30 cellular contexts compared by ENCODE assay signal in the genomic region with DNA sequence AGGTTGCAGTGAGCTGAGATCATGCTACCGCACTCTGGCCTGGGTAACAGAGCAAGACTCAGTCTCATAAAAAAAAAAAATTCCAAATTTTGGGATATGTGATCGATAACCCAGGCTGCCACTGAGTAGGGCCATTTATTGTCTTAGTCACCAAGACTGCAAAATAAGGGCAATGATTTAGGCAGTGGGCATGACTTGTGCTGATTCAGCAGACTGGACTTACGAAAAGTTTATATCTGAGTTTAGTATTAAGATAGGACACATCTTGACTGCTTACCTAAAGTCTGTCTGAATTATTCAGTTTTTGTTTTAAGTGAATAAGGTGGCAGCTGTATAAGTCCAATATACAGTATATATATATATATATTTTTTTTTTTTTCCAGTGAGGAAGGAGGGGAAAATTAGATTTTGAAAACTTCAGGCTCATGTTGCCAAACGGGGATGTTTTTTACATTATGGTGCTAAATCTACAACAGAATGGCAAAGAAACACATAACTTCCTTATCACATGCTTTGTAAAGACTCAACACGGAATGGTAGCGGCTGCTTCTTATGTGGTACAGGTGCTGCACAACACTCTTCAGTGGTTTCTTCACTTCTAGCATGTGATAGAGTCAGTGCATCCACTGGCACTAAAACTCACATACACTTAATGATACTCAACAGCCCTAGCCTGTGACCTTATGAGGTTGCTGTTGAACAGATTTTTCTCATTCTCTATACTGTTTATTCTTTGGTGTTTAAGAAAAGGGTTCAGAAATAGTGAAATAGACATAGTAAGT. TPM values are rescaled to one million over a fixed set of nuclear protein-coding genes. Genes with fewer than 3 reads are reported as not detected.
A peak's percentile ranks its signal among the peaks of the same experiment; 100 is the strongest.
DNase-seq lines count a peak whose midpoint lies in the region; ATAC-seq, FAIRE-seq and TF ChIP-seq lines count a peak whose summit lies in the region.
"Had no signal": no experiment of that assay in that cellular context is flagged by ENCODE, and none has a peak within 500 bp of the region (broad histone marks: within the 10 kb centered on the region; RNA-seq: fewer than 3 reads in every experiment).

No MANE protein-coding gene starts in this region.

- H3K9me3 ChIP-seq in A549 (no peaks in the 10 kb centered on the region), KOPT-K1 (ENCODE audit: insufficient read depth, low read length, poor library complexity, severe bottlenecking) (no peaks in the 10 kb centered on the region)
- H3K9me3 ChIP-seq: ascending aorta, lower lobe of right lung, sigmoid colon, upper lobe of right lung had no signal

- POLR2A ChIA-PET in activated CD4-positive, alpha-beta T cell treated with anti-CD3 and anti-CD28 coated beads for 36 hours (lab: Charles Lee): no interaction called here
- POLR2A ChIA-PET in A549 (lab: Yijun Ruan, JAX): no interaction called here

- no peak for TF ChIP-seq EP300 in A549 (IDR thresholded peaks at IDR 0.05)

- no peak for TF ChIP-seq CTCF in A549 (IDR thresholded peaks at IDR 0.05)

- CTCF ChIA-PET in activated CD4-positive, alpha-beta T cell treated with anti-CD3 and anti-CD28 coated beads for 36 hours (lab: Charles Lee): no interaction called here
- CTCF ChIA-PET in A549 (lab: Yijun Ruan, JAX): no interaction called here

- no peaks in the 10 kb centered on the region for H3K27me3 Mint-ChIP-seq in activated CD4-positive, alpha-beta T cell treated with anti-CD3 and anti-CD28 coated beads for 36 hours

- H3K4me3 ChIP-seq in A549: no peak overlapping the region
- H3K4me3 ChIP-seq: ascending aorta, GM23338, lower lobe of right lung, sigmoid colon, upper lobe of right lung had no signal

- no peak for DNase-seq in activated CD4-positive, alpha-beta T cell treated with anti-CD3 and anti-CD28 coated beads for 36 hours
- DNase-seq in activated CD4-positive, alpha-beta T cell treated with anti-CD3 and anti-CD28 coated beads, Interleukin-2, amount 50 U/mL, for 4 hours: no peak
- DNase-seq in A549 (ENCODE audit: low read depth in 1 of 2, low spot score in 1 of 2): no peak
- peak; percentile 41 for DNase-seq in central memory CD4-positive, alpha-beta T cell
- DNase-seq in stimulated activated CD8-positive, alpha-beta memory T cell treated with anti-CD3 and anti-CD28 coated beads, Interleukin-4, amount 100 ng/mL, for 48 hours: no peak
- DNase-seq: 8988T; activated CD4-positive, CD25-positive, alpha-beta regulatory T cell treated with anti-CD3 and anti-CD28 coated beads, Interleukin-2, amount 50 U/mL, for 72 hours; activated CD8-positive, alpha-beta memory T cell treated with anti-CD3 and anti-CD28 coated beads, Interleukin-2, amount 50 U/mL, for 48 hours; activated effector memory CD4-positive, alpha-beta T cell treated with Interleukin-2 at 50 U/mL for 16 hours; caudate nucleus; dermis blood vessel endothelial cell; GF-D8; Kasumi-1; kidney; lower lobe of right lung; MV-4-11; NCI-H510A; sigmoid colon; upper lobe of right lung had no signal

- no peak for TF ChIP-seq RAD21 in A549 (conservative IDR thresholded peaks at IDR 0.05 in 1 of 2, IDR thresholded peaks at IDR 0.05 in 1 of 2)

- H3K27ac ChIP-seq in A549: no peak overlapping the region
- peak overlapping the region; percentile 93 for H3K27ac ChIP-seq in KOPT-K1 (ENCODE audit: low read depth, low read length, poor library complexity, severe bottlenecking)
- H3K27ac ChIP-seq: ascending aorta, lower lobe of right lung, sigmoid colon, upper lobe of right lung had no signal

- no peaks in the 10 kb centered on the region for H3K4me1 ChIP-seq in A549
- H3K4me1 ChIP-seq: ascending aorta, lower lobe of right lung, sigmoid colon, upper lobe of right lung had no signal

- peak overlapping the region; percentile 42 for H3K27ac Mint-ChIP-seq in activated CD4-positive, alpha-beta T cell treated with anti-CD3 and anti-CD28 coated beads for 36 hours
- H3K27ac Mint-ChIP-seq: GM23338 had no signal

- peaks cover 61% of the 10 kb centered on the region for H3K4me1 Mint-ChIP-seq in activated CD4-positive, alpha-beta T cell treated with anti-CD3 and anti-CD28 coated beads for 36 hours
- H3K4me1 Mint-ChIP-seq: GM23338 had no signal

- intact Hi-C loops in activated CD4-positive, alpha-beta T cell treated with anti-CD3 and anti-CD28 coated beads for 36 hours (cut with DNase I, micrococcal nuclease): no loop called here

- FAIRE-seq in A549 (lab: Jason Lieb, UNC): peak; percentile 76
- FAIRE-seq: HTR-8/SVneo, kidney had no signal

- H3K9me3 Mint-ChIP-seq in activated CD4-positive, alpha-beta T cell treated with anti-CD3 and anti-CD28 coated beads for 36 hours (ENCODE audit: low read depth): no peaks in the 10 kb centered on the region
- H3K9me3 Mint-ChIP-seq: GM23338 had no signal

- no peak overlapping the region for H3K4me3 Mint-ChIP-seq in activated CD4-positive, alpha-beta T cell treated with anti-CD3 and anti-CD28 coated beads for 36 hours
- H3K4me3 Mint-ChIP-seq: GM23338 had no signal

- no peak overlapping the region for H3K4me2 ChIP-seq in A549
- H3K4me2 ChIP-seq: GM23338 had no signal

- no peak for TF ChIP-seq POLR2A in A549 (IDR thresholded peaks at IDR 0.05; ENCODE audit: low read length)

- 53% methylated on average over 6 of the region's 6 CpGs for WGBS in A549 (ENCODE audit: missing lambda C conversion rate)

- no peaks in the 10 kb centered on the region for H3K36me3 Mint-ChIP-seq in activated CD4-positive, alpha-beta T cell treated with anti-CD3 and anti-CD28 coated beads for 36 hours (ENCODE audit: low read depth)

- no peaks in the 10 kb centered on the region for H3K36me3 ChIP-seq in KOPT-K1 (ENCODE audit: insufficient read depth, low read length)
- H3K36me3 ChIP-seq: ascending aorta, lower lobe of right lung, sigmoid colon, upper lobe of right lung had no signal

- peak; percentile 20 for ATAC-seq in activated CD4-positive, alpha-beta T cell treated with anti-CD3 and anti-CD28 coated beads for 36 hours
- no peak for ATAC-seq in A549
- ATAC-seq in activated CD4-positive, CD25-positive, alpha-beta regulatory T cell treated with anti-CD3 and anti-CD28 coated beads, Interleukin-2, amount 50 U/mL, for 24 hours: no peak
- ATAC-seq in HG03439 (IDR thresholded peaks at IDR 0.05; ENCODE audit: unreplicated experiment): no peak
- ATAC-seq: GM23338, lower lobe of right lung, Panc1, upper lobe of right lung had no signal

TF ChIP-seq in A549, 52 proteins besides CTCF, POLR2A, EP300 and RAD21:
- TF ChIP-seq MAFK (IDR thresholded peaks at IDR 0.05; ENCODE audit: partially characterized antibody): peak; percentile 40
- no peak for TF ChIP-seq HOXB5 (CRISPR knock-in tag; IDR thresholded peaks at IDR 0.05)
TF ChIP-seq in A549: peak in this region for 1.

RNA-seq across cellular contexts. Expression of a gene that starts 6.5 kb away (rescaled TPM):
- not detected for total RNA-seq in activated CD4-positive, alpha-beta T cell treated with anti-CD3 and anti-CD28 coated beads for 36 hours
- polyA plus RNA-seq in A549 (2011; rRNA removed) (not detected in 2 replicates), A549 (2017; fragmentation: RNase III; extraction: RNeasy Plus Mini Kit Qiagen cat#74134 plus additional on column Dnase treatment) (not detected in 3 replicates)
- not detected in 2 replicates for polyA plus RNA-seq in A549 (2012; cell fraction: cytosol; rRNA removed)
- polyA plus RNA-seq in A549 (2012; cell fraction: nucleus; rRNA removed): not detected in 2 replicates
- not detected in 2 replicates for polyA minus RNA-seq in A549 (2011; rRNA and poly(A)+ RNA removed)
- total RNA-seq: ascending aorta, dermis blood vessel endothelial cell, glomerular endothelial cell, GM23338, kidney, lower lobe of right lung, mucosa of gallbladder, posterior vena cava, sigmoid colon, subcutaneous adipose tissue, upper lobe of right lung had no signal
- polyA plus RNA-seq: GM23338, sigmoid colon had no signal

RNA-seq across cellular contexts. Expression of a gene that starts 7.4 kb away (rescaled TPM):
- 10 to 100 TPM; 26.8 to 32.5 TPM for total RNA-seq in activated CD4-positive, alpha-beta T cell treated with anti-CD3 and anti-CD28 coated beads for 36 hours
- polyA plus RNA-seq in A549 (2011; rRNA removed): not detected in 2 replicates
- not detected in 2 replicates for polyA plus RNA-seq in A549 (2012; cell fraction: cytosol; rRNA removed)
- polyA plus RNA-seq in A549 (2012; cell fraction: nucleus; rRNA removed): not detected in 2 replicates
- not detected in 3 replicates for polyA plus RNA-seq in A549 (2017; fragmentation: RNase III; extraction: RNeasy Plus Mini Kit Qiagen cat#74134 plus additional on column Dnase treatment)
- polyA minus RNA-seq in A549 (2011; rRNA and poly(A)+ RNA removed): not detected in 2 replicates
- total RNA-seq: ascending aorta, dermis blood vessel endothelial cell, glomerular endothelial cell, GM23338 had no signal
- polyA plus RNA-seq: GM23338 had no signal
